29 cellular contexts compared by ENCODE assay signal in genomic region chr18:7497081-7497480, GRCh38.
"Had no signal": no experiment of that assay in that cellular context is flagged by ENCODE, and none has a peak within 500 bp of the region (broad histone marks: within the 10 kb centered on the region; RNA-seq: fewer than 3 reads in every experiment).

No MANE protein-coding gene starts in this region.

- H2AFZ ChIP-seq: hepatocyte had no signal

- FAIRE-seq: colon, endometrium, endothelial cell of umbilical vein had no signal

- DNase-seq: colonic mucosa; cortex of kidney; dermis blood vessel endothelial cell; dorsolateral prefrontal cortex; effector CD4-positive, alpha-beta T cell; effector CD8-positive, alpha-beta T cell; effector memory CD4-positive, alpha-beta T cell; effector memory CD8-positive, alpha-beta T cell; endodermal cell; erythroblast; esophagus squamous epithelium; foreskin fibroblast; foreskin keratinocyte; foreskin melanocyte; gastrocnemius medialis; glutamatergic neuron; head of caudate nucleus; heart left ventricle; heart right ventricle had no signal

- H3K9me3 Mint-ChIP-seq: endodermal cell had no signal

- H3K79me2 ChIP-seq: hepatocyte had no signal

- H3K4me2 ChIP-seq: hepatocyte had no signal

- H3K27ac Mint-ChIP-seq: dendritic cell treated with granulocyte-macrophage colony-stimulating factor and Interleukin-4, amounts not matched to agents 40 ng/mL and 50 ng/mL, for 4 days; effector memory CD8-positive, alpha-beta T cell; endodermal cell had no signal

- ATAC-seq: effector memory CD8-positive, alpha-beta T cell; esophagus mucosa; foreskin keratinocyte; gastrocnemius medialis; gastroesophageal sphincter; heart left ventricle; heart right ventricle had no signal

- H3K9me3 ChIP-seq: colonic mucosa, esophagus muscularis mucosa, esophagus squamous epithelium, gastrocnemius medialis, gastroesophageal sphincter, heart left ventricle, heart right ventricle had no signal

- H3K27me3 ChIP-seq: colonic mucosa, dorsolateral prefrontal cortex, esophagus muscularis mucosa, esophagus squamous epithelium, foreskin keratinocyte, gastrocnemius medialis, gastroesophageal sphincter, heart left ventricle, heart right ventricle, hepatocyte had no signal

- H3K4me1 ChIP-seq: colonic mucosa, esophagus squamous epithelium, foreskin keratinocyte, gastroesophageal sphincter, heart left ventricle, heart right ventricle had no signal

- H3K4me3 Mint-ChIP-seq: dendritic cell treated with granulocyte-macrophage colony-stimulating factor and Interleukin-4, amounts not matched to agents 40 ng/mL and 50 ng/mL, for 4 days; effector memory CD8-positive, alpha-beta T cell; endodermal cell had no signal

- H3K27ac ChIP-seq: colonic mucosa, coronary artery, dorsolateral prefrontal cortex, epithelial cell of prostate, esophagus muscularis mucosa, esophagus squamous epithelium, foreskin keratinocyte, gastrocnemius medialis, gastroesophageal sphincter, heart left ventricle, heart right ventricle, hepatocyte had no signal

- H3K36me3 ChIP-seq: colonic mucosa, esophagus muscularis mucosa, esophagus squamous epithelium, gastrocnemius medialis, gastroesophageal sphincter, heart left ventricle, heart right ventricle had no signal

- H3K4me3 ChIP-seq: colonic mucosa, coronary artery, dorsolateral prefrontal cortex, esophagus muscularis mucosa, esophagus squamous epithelium, gastrocnemius medialis, gastroesophageal sphincter, heart left ventricle, heart right ventricle, hepatocyte had no signal

- H3K27me3 Mint-ChIP-seq: dendritic cell treated with granulocyte-macrophage colony-stimulating factor and Interleukin-4, amounts not matched to agents 40 ng/mL and 50 ng/mL, for 4 days; effector memory CD8-positive, alpha-beta T cell had no signal
